ENCODE assay signal across 8 cellular contexts in genomic region chr7:522071-522937, GRCh38. TPM values are rescaled to one million over a fixed set of nuclear protein-coding genes. Genes with fewer than 3 reads are reported as not detected.
DNase-seq lines count a peak whose midpoint lies in the region; ATAC-seq and TF ChIP-seq lines count a peak whose summit lies in the region.

No MANE protein-coding gene starts in this region.

- peaks cover 0 to 52% (median 0%) of the 10 kb centered on the region in 9 donors for H3K27me3 ChIP-seq in heart left ventricle

- H3K36me3 ChIP-seq in heart left ventricle, result no peaks in the 10 kb centered on the region

- H3K9me3 ChIP-seq in heart left ventricle, result peaks cover 0 to 5% (median 0%) of the 10 kb centered on the region in 12 donors

- peak overlapping the region; percentile 71 to 97 (median 92) for H3K27ac ChIP-seq in heart left ventricle

- H3K4me3 ChIP-seq in heart left ventricle, result peak overlapping the region; percentile 48 to 81 (median 63)

- ATAC-seq in heart left ventricle (peak; percentile 52 to 67 (median 59)), GM18858 (IDR thresholded peaks at IDR 0.05; ENCODE audit: unreplicated experiment) (no peak)

- WGBS in heart left ventricle, 4 donors, result 1 to 3% (median 1%) methylated on average over 45 to 89 of the region's 89 CpGs

- intact Hi-C loops in heart left ventricle (cut with DNase I), result loop anchor here in 8 of 10 donors (5.0 to 10.0 kb wide), 9 partner anchors 70 to 355 kb away; partner anchors contain the start of genes DNAAF5 (in 1 of the 8), GET4 (in 1 of the 8) and PRKAR1B (in 1 of the 8)

- in situ Hi-C loops in KBM-7 (cut with MboI; ENCODE audit: low pct_unique_long_range_greater_than_20kb, low sequenced_read_pairs), result no loop called here

- peaks cover 0 to 68% (median 27%) of the 10 kb centered on the region in 12 donors for H3K4me1 ChIP-seq in heart left ventricle

- no peak for TF ChIP-seq CTCF in heart left ventricle (IDR thresholded peaks at IDR 0.05)

- peak; percentile 53 for DNase-seq in DMS53 (lab: John Stamatoyannopoulos, UW)
- DNase-seq in DMS53 treated with DMSO at 0.1 percent for 48 hours (lab: John Stamatoyannopoulos, UW; ENCODE audit: unreplicated experiment), result no peak
- DNase-seq in KBM-7, result peak; percentile 41
- peak; percentile 33 to 45 for DNase-seq in activated T-cell treated with anti-CD3 and anti-CD28 coated beads, Interleukin-2, amount 50 U/mL, for 48 hours
- DNase-seq in heart left ventricle, result peak in 4 of 5 donors; percentile 79 to 83 (median 81)
- DNase-seq in pons (ENCODE audit: low spot score), result peak; percentile 58
- DNase-seq in T1000 (lab: John Stamatoyannopoulos, UW), result no peak

- peak; percentile 43 to 90 for TF ChIP-seq POLR2A in heart left ventricle (IDR thresholded peaks at IDR 0.05)

RNA-seq across cellular contexts. Expression of gene PDGFA, which starts 2.7 kb away (rescaled TPM):
- total RNA-seq in heart left ventricle, result 10 to 100 TPM; 19.4 to 50.9 (median 23.3) TPM
- 10 to 100 TPM; 11.8 to 17.9 TPM for polyA plus RNA-seq in heart left ventricle

Comparison
In these comparisons a context has a peak if more than half of its experiments do, and no peak if none do; other contexts are left out.
1. DNase-seq: peak in DMS53 (single experiment), KBM-7 (single experiment), activated T-cell treated with anti-CD3 and anti-CD28 coated beads, Interleukin-2, amount 50 U/mL, for 48 hours (2 of 2), heart left ventricle (4 of 5) and pons (single experiment); none in DMS53 treated with DMSO at 0.1 percent for 48 hours (single experiment) and T1000 (single experiment).